In genomic region chr6:47157063-47157462, GRCh38 we compare ENCODE assay signal across 5 cellular contexts.
"Had no signal": no experiment of that assay in that cellular context is flagged by ENCODE, and none has a peak within 500 bp of the region (broad histone marks: within the 10 kb centered on the region; RNA-seq: fewer than 3 reads in every experiment).

No MANE protein-coding gene starts in this region.

- H2AFZ ChIP-seq: GM23338 had no signal

- ATAC-seq: GM23338 had no signal

- H3K4me3 ChIP-seq: GM23338 had no signal

- H3K4me2 ChIP-seq: GM23338 had no signal

- H3K36me3 Mint-ChIP-seq: IgD-negative memory B cell had no signal

- H3K27ac Mint-ChIP-seq: GM23338, H9, IgD-negative memory B cell had no signal

- H3K4me1 Mint-ChIP-seq: IgD-negative memory B cell had no signal

- H3K9me3 Mint-ChIP-seq: GM23338, H9, IgD-negative memory B cell had no signal

- H3K4me3 Mint-ChIP-seq: GM23338, H9, IgD-negative memory B cell had no signal

- H3K27ac ChIP-seq: HL-60 had no signal

- DNase-seq: H9, KBM-7 had no signal
